In the genomic region with DNA sequence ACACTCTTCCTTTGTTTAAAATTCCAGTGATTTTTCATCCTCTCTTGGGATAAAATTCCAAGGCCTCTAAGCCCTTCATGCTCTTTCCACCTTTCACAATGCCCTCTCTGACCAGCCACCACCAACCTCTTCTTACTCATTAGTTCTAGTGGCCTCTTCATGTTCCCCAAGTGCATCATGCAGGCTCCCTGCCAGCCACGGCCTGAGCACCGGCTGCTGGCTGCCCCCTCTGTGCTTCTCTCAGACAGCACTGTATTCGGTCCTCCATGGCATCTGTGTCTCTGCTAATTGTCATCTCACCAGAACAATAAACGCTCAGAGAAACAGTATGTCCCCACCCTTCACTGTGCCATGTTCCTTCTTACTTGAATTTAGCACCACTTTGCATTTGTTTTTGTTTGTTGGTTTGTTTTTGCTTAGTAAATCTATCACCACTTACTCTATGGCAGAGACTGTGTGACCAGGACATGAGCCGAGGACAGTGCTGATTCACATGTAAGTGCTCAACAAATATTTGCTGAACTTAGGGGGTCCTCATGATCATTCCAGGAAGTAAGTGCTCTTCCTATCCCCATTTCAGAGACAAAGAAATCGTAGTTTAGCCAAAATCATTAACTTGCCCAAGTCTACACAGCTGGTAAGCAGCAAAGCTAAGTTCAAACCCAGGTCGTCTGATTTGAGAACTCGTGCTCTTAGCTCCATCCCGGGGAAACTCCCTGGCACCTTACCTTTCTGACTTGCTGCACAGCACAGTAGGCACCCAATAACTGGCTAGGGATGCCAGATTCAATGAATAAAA, we compare ENCODE assay signal across 16 cellular contexts.
A peak's percentile ranks its signal among the peaks of the same experiment; 100 is the strongest.
DNase-seq lines count a peak whose midpoint lies in the region; ATAC-seq and TF ChIP-seq lines count a peak whose summit lies in the region.
"Had no signal": no experiment of that assay in that cellular context is flagged by ENCODE, and none has a peak within 500 bp of the region (broad histone marks: within the 10 kb centered on the region; RNA-seq: fewer than 3 reads in every experiment).

No MANE protein-coding gene starts in this region.

- H3K36me3 ChIP-seq in left ventricle myocardium inferior = peaks cover 47% of the 10 kb centered on the region
- H3K36me3 ChIP-seq: pancreas had no signal

- no peak overlapping the region for H3K27ac ChIP-seq in left ventricle myocardium inferior (replicated peaks)
- H3K27ac ChIP-seq: esophagus squamous epithelium, pancreas, tibial nerve had no signal

- H3K4me3 ChIP-seq in left ventricle myocardium inferior = no peak overlapping the region
- H3K4me3 ChIP-seq: esophagus squamous epithelium, pancreas, tibial nerve had no signal

- no peaks in the 10 kb centered on the region for H3K27me3 ChIP-seq in left ventricle myocardium inferior (ENCODE audit: low read depth)
- H3K27me3 ChIP-seq: esophagus squamous epithelium, pancreas, tibial nerve had no signal

- no peak for TF ChIP-seq CTCF in left ventricle myocardium inferior (IDR thresholded peaks at IDR 0.05; ENCODE audit: borderline replicate concordance)

- no peaks in the 10 kb centered on the region for H3K9me3 ChIP-seq in left ventricle myocardium inferior (replicated peaks)
- H3K9me3 ChIP-seq: esophagus squamous epithelium, pancreas, tibial nerve had no signal

- DNase-seq in NCI-H774 (lab: John Stamatoyannopoulos, UW) (peak; percentile 24), left ventricle myocardium inferior (peak; percentile 30), pons (ENCODE audit: low spot score) (peak; percentile 61), UCSD-AML1 (lab: John Stamatoyannopoulos, UW; ENCODE audit: unreplicated experiment) (no peak), NCI-H524 treated with DMSO at 0.1 percent for 48 hours (lab: John Stamatoyannopoulos, UW) (no peak)
- no peak for DNase-seq in stimulated activated naive CD8-positive, alpha-beta T cell treated with anti-CD3 and anti-CD28 coated beads, Interleukin-15, Interleukin-2, amounts not matched to agents 100 U/mL and 50 U/mL, for 24 hours
- DNase-seq: activated CD4-positive, alpha-beta T cell treated with anti-CD3 and anti-CD28 coated beads, Interleukin-2, amount 50 U/mL, for 4 hours; AML-193; esophagus squamous epithelium; mesendoderm; NCI-H1436; NK-92 treated with Interleukin-12 subunit alpha and Interleukin-12 subunit beta, amount 100 ng/mL, for 24 hours; pancreas had no signal

- peaks cover 23% of the 10 kb centered on the region for H3K4me1 ChIP-seq in left ventricle myocardium inferior
- H3K4me1 ChIP-seq: esophagus squamous epithelium, pancreas had no signal

- ATAC-seq in GM18868 (IDR thresholded peaks at IDR 0.05; ENCODE audit: unreplicated experiment) (peak; percentile 49), GM19463 (IDR thresholded peaks at IDR 0.05; ENCODE audit: unreplicated experiment) (no peak)
- no peak for ATAC-seq in stimulated activated naive CD8-positive, alpha-beta T cell treated with anti-CD3 and anti-CD28 coated beads, Interleukin-15, Interleukin-2, amounts not matched to agents 100 U/mL and 50 U/mL, for 24 hours

- intact Hi-C loops in left ventricle myocardium inferior (cut with micrococcal nuclease) = no loop called here

Comparison
In these comparisons a context has a peak if more than half of its experiments do, and no peak if none do; other contexts are left out.
1. DNase-seq: peak in NCI-H774 (single experiment), left ventricle myocardium inferior (single experiment) and pons (single experiment); none in UCSD-AML1 (single experiment), NCI-H524 treated with DMSO at 0.1 percent for 48 hours (single experiment) and stimulated activated naive CD8-positive, alpha-beta T cell treated with anti-CD3 and anti-CD28 coated beads, Interleukin-15, Interleukin-2, amounts not matched to agents 100 U/mL and 50 U/mL, for 24 hours (single experiment).